Comparison of ENCODE assay signal across 34 cellular contexts in the genomic region with DNA sequence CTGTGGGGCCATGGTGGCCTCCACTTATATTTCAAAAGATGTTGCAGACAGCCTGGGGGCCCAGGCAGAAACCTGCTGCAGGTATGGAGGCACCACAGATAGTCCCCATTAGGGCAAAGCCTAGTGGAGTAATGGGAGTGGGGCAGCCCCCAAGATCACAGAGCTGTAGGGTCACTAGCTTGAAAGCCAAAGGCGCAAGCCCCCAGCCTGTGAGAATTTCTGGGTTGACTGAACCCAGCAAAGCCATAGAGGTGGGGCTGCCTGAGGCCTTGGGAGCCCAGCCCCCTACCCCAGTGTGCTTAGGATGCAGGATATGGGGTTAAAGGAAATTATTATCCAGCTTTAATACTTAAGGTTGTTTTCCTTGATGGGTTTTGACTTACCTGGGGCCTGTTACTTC.
"Had no signal": no experiment of that assay in that cellular context is flagged by ENCODE, and none has a peak within 500 bp of the region (broad histone marks: within the 10 kb centered on the region; RNA-seq: fewer than 3 reads in every experiment).

No MANE protein-coding gene starts in this region.

- H3K4me3 ChIP-seq: MG63 had no signal

- DNase-seq: Karpas-422, Kasumi-1, MG63, MM.1S, MV-4-11, NCI-H1048, NCI-H1092, NCI-H1092 treated with DMSO at 0.1 percent for 48 hours, NCI-H1105, NCI-H1105 treated with DMSO at 0.1 percent for 48 hours, NCI-H1417, NCI-H1417 treated with DMSO at 0.1 percent for 48 hours, NCI-H1436, NCI-H1436 treated with DMSO at 0.1 percent for 48 hours, NCI-H146, NCI-H1694, NCI-H1694 treated with DMSO at 0.1 percent for 48 hours, NCI-H187, NCI-H187 treated with DMSO at 0.1 percent for 48 hours, NCI-H1930, NCI-H2029, NCI-H2029 treated with DMSO at 0.1 percent for 48 hours, NCI-H2081, NCI-H2081 treated with DMSO at 0.1 percent for 48 hours, NCI-H2107, NCI-H2171, NCI-H2171 treated with DMSO at 0.1 percent for 48 hours, NCI-H2227 treated with DMSO at 0.1 percent for 48 hours, NCI-H226, NCI-H446, NCI-H446 treated with DMSO at 0.1 percent for 48 hours, NCI-H510A, NCI-H510A treated with DMSO at 0.1 percent for 48 hours, NCI-H524 had no signal

- H3K9me3 ChIP-seq: MG63 had no signal

- H3K36me3 ChIP-seq: MG63 had no signal
